In the genomic region with DNA sequence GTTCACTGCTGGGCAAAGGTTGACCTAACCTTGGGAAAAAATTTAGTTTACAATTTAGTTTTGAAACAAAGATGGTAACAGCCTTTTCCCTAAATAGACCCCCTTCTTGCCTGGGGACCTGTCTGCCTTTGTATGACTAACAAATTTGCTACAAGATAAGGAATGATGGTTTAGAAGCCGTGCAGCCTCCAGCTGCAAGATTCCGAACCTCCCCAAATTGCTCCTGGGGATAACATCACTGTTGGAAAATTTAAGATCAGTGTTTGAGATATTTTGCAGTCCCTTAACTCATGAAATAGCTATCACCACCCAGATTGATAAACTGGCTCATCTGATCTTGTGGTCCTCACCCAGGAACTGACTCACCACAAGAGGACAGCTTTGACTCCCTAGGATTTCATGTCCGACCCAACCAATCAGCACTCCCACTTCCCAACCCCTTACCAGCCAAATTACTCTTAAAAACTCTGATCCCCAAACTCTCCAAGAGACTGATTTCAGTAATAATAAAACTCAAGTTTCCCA, we compare ENCODE assay signal across 30 cellular contexts.
"Had no signal": no experiment of that assay in that cellular context is flagged by ENCODE, and none has a peak within 500 bp of the region (broad histone marks: within the 10 kb centered on the region; RNA-seq: fewer than 3 reads in every experiment).

No MANE protein-coding gene starts in this region.

- H3K4me1 ChIP-seq: adrenal gland, body of pancreas, breast epithelium, Peyer's patch had no signal

- H3K9me3 ChIP-seq: adrenal gland, body of pancreas, breast epithelium, MG63, Peyer's patch had no signal

- H3K27me3 Mint-ChIP-seq: activated CD4-positive, alpha-beta memory T cell treated with anti-CD3 and anti-CD28 coated beads for 36 hours had no signal

- H3K36me3 ChIP-seq: adrenal gland, breast epithelium, MG63, Peyer's patch had no signal

- H3K27ac ChIP-seq: adrenal gland, body of pancreas, breast epithelium, Peyer's patch, RWPE1, SK-N-MC had no signal

- H3K9me3 Mint-ChIP-seq: activated T-helper 1 cell treated with anti-CD3 and anti-CD28 coated beads, Interleukin-12 subunit alpha, Interleukin-12 subunit beta, Interleukin-2, Interleukin-4 antibody, amounts not matched to agents 30 ng/mL and 10 ng/mL and 1 ng/mL, durations not matched to agents 14 hours and 24 hours and 36 hours had no signal

- ATAC-seq: activated CD4-positive, CD25-positive, alpha-beta regulatory T cell treated with anti-CD3 and anti-CD28 coated beads, Interleukin-2, amount 50 U/mL, for 24 hours; activated naive CD4-positive, alpha-beta T cell treated with anti-CD3 and anti-CD28 coated beads, Interleukin-2, amount 50 U/mL, for 72 hours; activated T-cell treated with anti-CD3 and anti-CD28 coated beads, Interleukin-2, amount 50 U/mL, for 4 hours; body of pancreas; PC-3; WTC11 had no signal

- H3K36me3 Mint-ChIP-seq: activated CD4-positive, alpha-beta memory T cell treated with anti-CD3 and anti-CD28 coated beads for 36 hours; activated naive CD4-positive, alpha-beta T cell treated with anti-CD3 and anti-CD28 coated beads, Interleukin-2, amount 50 U/mL, for 72 hours; WTC11 had no signal

- H3K27me3 ChIP-seq: adrenal gland, body of pancreas, breast epithelium, MG63, Peyer's patch had no signal

- DNase-seq: activated CD4-positive, alpha-beta memory T cell treated with anti-CD3 and anti-CD28 coated beads for 36 hours; activated CD4-positive, alpha-beta T cell treated with anti-CD3 and anti-CD28 coated beads for 4 hours; activated CD4-positive, alpha-beta T cell treated with anti-CD3 and anti-CD28 coated beads, Interleukin-2, amount 50 U/mL, for 1 hour; activated CD8-positive, alpha-beta memory T cell treated with anti-CD3 and anti-CD28 coated beads, Interleukin-2, amount 50 U/mL, for 4 hours; activated gamma-delta T cell treated with Interleukin-2 at 50 U/mL for 16 hours; activated naive CD4-positive, alpha-beta T cell treated with anti-CD3 and anti-CD28 coated beads for 36 hours; activated T-cell treated with anti-CD3 and anti-CD28 coated beads for 4 hours; activated T-cell treated with anti-CD3 and anti-CD28 coated beads, Interleukin-2, amount 50 U/mL, for 4 hours; adrenal gland; body of pancreas; Kasumi-1; MG63; NCI-H1048; NCI-H1105 treated with DMSO at 0.1 percent for 48 hours; NCI-H1436; NCI-H1694; NCI-H1930; NCI-H2081 treated with DMSO at 0.1 percent for 48 hours; NCI-H345; NCI-H524 treated with DMSO at 0.1 percent for 48 hours; PC-3; Peyer's patch; Right ventricle myocardium superior had no signal

- H3K4me3 ChIP-seq: adrenal gland, body of pancreas, breast epithelium, MG63, Peyer's patch, SK-N-MC had no signal

- H3K4me3 Mint-ChIP-seq: activated CD4-positive, alpha-beta memory T cell treated with anti-CD3 and anti-CD28 coated beads for 36 hours; activated naive CD4-positive, alpha-beta T cell treated with anti-CD3 and anti-CD28 coated beads for 36 hours; activated T-cell treated with anti-CD3 and anti-CD28 coated beads, Interleukin-2, amount 50 U/mL, for 4 hours; activated T-helper 1 cell treated with anti-CD3 and anti-CD28 coated beads, Interleukin-12 subunit alpha, Interleukin-12 subunit beta, Interleukin-2, Interleukin-4 antibody, amounts not matched to agents 30 ng/mL and 10 ng/mL and 1 ng/mL, durations not matched to agents 14 hours and 24 hours and 36 hours; WTC11 had no signal

- H3K27ac Mint-ChIP-seq: activated CD4-positive, alpha-beta memory T cell treated with anti-CD3 and anti-CD28 coated beads for 36 hours; activated naive CD4-positive, alpha-beta T cell treated with anti-CD3 and anti-CD28 coated beads for 36 hours; activated naive CD4-positive, alpha-beta T cell treated with anti-CD3 and anti-CD28 coated beads, Interleukin-2, amount 50 U/mL, for 72 hours; activated T-helper 1 cell treated with anti-CD3 and anti-CD28 coated beads, Interleukin-12 subunit alpha, Interleukin-12 subunit beta, Interleukin-2, Interleukin-4 antibody, amounts not matched to agents 30 ng/mL and 10 ng/mL and 1 ng/mL, durations not matched to agents 14 hours and 24 hours and 36 hours; WTC11 had no signal
